Comparison of ENCODE assay signal across 1 cellular context in the genomic region with DNA sequence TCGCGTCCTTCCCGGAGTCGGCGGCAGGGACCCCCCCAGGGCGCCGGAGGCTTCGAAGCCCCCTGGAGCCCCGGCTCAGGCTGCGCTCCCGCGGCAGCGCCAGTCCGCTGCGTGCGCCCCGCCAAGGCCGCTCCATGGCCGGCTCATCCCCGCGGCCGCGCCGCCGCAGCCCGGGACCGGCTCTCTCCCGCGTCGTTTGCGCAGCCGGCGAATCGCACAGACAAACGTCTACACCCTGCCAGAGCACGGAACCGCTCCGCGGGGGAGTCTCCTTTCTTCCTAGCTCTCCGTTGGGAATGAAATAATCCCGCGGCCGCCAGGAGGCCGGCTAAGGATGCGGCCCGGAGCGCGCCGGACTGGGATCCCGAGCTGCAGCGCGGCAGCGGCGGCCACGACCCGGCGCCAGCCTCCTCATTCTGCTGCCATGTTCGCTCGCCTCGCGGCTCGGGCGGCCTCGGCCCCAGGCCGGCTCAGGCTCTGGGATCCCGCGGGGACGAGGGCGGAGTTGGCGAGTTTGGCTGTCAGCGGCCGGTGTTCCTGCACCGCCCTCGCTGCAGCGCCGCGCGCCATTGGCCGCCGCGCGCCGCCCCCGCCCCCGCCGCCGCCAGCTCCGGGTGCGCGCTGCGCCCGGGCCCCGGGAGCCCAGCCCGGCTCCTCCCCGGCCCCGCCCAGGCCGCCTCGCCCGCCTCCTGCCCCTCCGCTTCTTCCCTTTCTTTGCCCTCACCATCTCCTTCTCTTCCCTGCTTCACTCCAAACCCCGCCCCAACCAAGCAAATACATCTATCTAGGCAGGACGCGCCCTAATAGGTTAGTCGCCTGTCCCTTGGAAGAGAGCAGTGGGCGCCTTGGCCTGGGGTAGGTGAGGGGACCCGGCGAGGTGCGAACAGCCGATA.
A peak's percentile ranks its signal among the peaks of the same experiment; 100 is the strongest.
TF ChIP-seq lines count a peak whose summit lies in the region.

A gene with protein sequence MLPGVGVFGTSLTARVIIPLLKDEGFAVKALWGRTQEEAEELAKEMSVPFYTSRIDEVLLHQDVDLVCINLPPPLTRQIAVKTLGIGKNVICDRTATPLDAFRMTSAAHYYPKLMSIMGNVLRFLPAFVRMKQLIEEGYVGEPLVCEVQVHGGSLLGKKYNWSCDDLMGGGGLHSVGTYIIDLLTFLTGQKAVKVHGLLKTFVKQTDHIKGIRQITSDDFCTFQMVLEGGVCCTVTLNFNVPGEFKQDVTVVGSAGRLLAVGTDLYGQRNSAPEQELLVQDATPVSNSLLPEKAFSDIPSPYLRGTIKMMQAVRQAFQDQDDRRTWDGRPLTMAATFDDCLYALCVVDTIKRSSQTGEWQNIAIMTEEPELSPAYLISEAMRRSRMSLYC (minus strand): TSS at position 479 of the 893 bp plus-strand sequence. CDS start 710 bp downstream, outside the sequence.

TF ChIP-seq in H1, 55 proteins besides CTCF, POLR2A, EP300 and RAD21:
- TF ChIP-seq TBP (IDR thresholded peaks at IDR 0.05; ENCODE audit: low read depth, low read length) (peak; percentile 52; the same call in 1 of the 2 replicates), TAF1 (IDR thresholded peaks at IDR 0.05; ENCODE audit: low read depth, low read length) (peak; percentile 37), EGR1 (IDR thresholded peaks at IDR 0.05; ENCODE audit: borderline replicate concordance, low read depth, low read length) (0 out of 2 replicates have a peak, but pooled peaks have one; percentile 7), GTF2F1 (IDR thresholded peaks at IDR 0.05; ENCODE audit: borderline replicate concordance, low read depth, low read length) (no peak), RBBP5 (IDR thresholded peaks at IDR 0.05; ENCODE audit: borderline replicate concordance, low read depth, low read length) (peak; percentile 89; the same call in 1 of the 2 replicates), SIN3A (conservative IDR thresholded peaks at IDR 0.05 in 1 of 2, IDR thresholded peaks at IDR 0.05 in 1 of 2; ENCODE audit: low read depth in 1 of 2, low read length in 2 of 2) (0 out of 4 replicates have a peak, but pooled peaks of 1 of the 2 experiments have one; percentile 52), NANOG (IDR thresholded peaks at IDR 0.05; ENCODE audit: insufficient read depth, low read depth, low read length, poor library complexity, severe bottlenecking) (no peak), TCF12 (IDR thresholded peaks at IDR 0.05; ENCODE audit: low read depth, low read length) (no peak), CBX5 (IDR thresholded peaks at IDR 0.05; ENCODE audit: low read depth, low read length) (no peak), KDM4A (IDR thresholded peaks at IDR 0.05; ENCODE audit: low read depth, low read length, severe bottlenecking) (peak; percentile 87), POLR2AphosphoS5 (IDR thresholded peaks at IDR 0.05; ENCODE audit: low read depth, low read length) (no peak), POU5F1 (IDR thresholded peaks at IDR 0.05; ENCODE audit: low read depth, low read length) (no peak), CHD7 (IDR thresholded peaks at IDR 0.05; ENCODE audit: insufficient replicate concordance, low read length) (no peak), ATF2 (IDR thresholded peaks at IDR 0.05; ENCODE audit: low read length) (no peak), SP1 (IDR thresholded peaks at IDR 0.05; ENCODE audit: low read depth, low read length) (no peak)
- TF ChIP-seq, protein P1, sequence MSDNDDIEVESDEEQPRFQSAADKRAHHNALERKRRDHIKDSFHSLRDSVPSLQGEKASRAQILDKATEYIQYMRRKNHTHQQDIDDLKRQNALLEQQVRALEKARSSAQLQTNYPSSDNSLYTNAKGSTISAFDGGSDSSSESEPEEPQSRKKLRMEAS (IDR thresholded peaks at IDR 0.05) = 0 out of 2 replicates have a peak, but pooled peaks have one; percentile 40
- TF ChIP-seq, protein P2, sequence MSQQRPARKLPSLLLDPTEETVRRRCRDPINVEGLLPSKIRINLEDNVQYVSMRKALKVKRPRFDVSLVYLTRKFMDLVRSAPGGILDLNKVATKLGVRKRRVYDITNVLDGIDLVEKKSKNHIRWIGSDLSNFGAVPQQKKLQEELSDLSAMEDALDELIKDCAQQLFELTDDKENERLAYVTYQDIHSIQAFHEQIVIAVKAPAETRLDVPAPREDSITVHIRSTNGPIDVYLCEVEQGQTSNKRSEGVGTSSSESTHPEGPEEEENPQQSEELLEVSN (IDR thresholded peaks at IDR 0.05) = no peak; the same call in none of the 2 replicates
TF ChIP-seq in H1: peak in this region for 7.
